In the genomic region with DNA sequence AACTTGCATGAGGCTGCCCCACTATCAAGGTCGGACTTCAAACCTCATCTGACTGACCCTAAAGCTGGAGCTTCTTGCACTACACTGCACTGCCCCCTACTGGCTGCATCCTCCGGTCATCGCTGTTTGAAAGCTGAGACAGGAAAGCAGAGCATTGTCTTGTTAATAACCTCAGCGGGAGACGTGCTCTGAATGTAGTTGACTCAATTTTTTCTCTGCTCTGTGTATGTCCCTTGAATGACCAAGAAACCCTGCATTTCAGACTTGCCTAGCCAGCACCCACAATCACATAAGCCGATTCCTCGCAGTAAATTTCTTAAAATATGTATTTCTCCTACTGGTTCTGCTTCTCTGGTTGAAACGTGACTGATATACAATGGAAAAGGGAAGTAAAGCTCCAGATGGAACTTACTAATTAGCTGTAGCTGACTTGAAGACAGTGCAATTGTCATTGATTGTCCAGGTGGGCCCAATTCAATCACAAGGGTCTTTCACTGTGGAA, we compare ENCODE assay signal across 9 cellular contexts. TPM values are rescaled to one million over a fixed set of nuclear protein-coding genes. Genes with fewer than 3 reads are reported as not detected.
A peak's percentile ranks its signal among the peaks of the same experiment; 100 is the strongest.
DNase-seq lines count a peak whose midpoint lies in the region; ATAC-seq and TF ChIP-seq lines count a peak whose summit lies in the region.
"Had no signal": no experiment of that assay in that cellular context is flagged by ENCODE, and none has a peak within 500 bp of the region (broad histone marks: within the 10 kb centered on the region; RNA-seq: fewer than 3 reads in every experiment).

No MANE protein-coding gene starts in this region.

- H3K27ac Mint-ChIP-seq in activated T-helper 17 cell treated with anti-CD3 and anti-CD28 coated beads, Interleukin-2, amount 50 U/mL, for 72 hours, result no peak overlapping the region
- H3K27ac Mint-ChIP-seq: stimulated activated naive CD8-positive, alpha-beta T cell treated with anti-CD3 and anti-CD28 coated beads, Interleukin-15, Interleukin-2, amounts not matched to agents 100 ng/mL and 50 ng/mL, for 24 hours had no signal

- H3K79me2 ChIP-seq in Loucy (ENCODE audit: insufficient read depth, low read length), result no peaks in the 10 kb centered on the region

- no peaks in the 10 kb centered on the region for H3K4me1 Mint-ChIP-seq in activated T-helper 17 cell treated with anti-CD3 and anti-CD28 coated beads, Interleukin-2, amount 50 U/mL, for 72 hours

- no peaks in the 10 kb centered on the region for H4K20me1 ChIP-seq in Loucy (ENCODE audit: insufficient read depth, low read length, poor library complexity, severe bottlenecking)

- H3K27ac ChIP-seq in RWPE2 (ENCODE audit: poor library complexity, severe bottlenecking), result no peak overlapping the region
- no peak overlapping the region for H3K27ac ChIP-seq in thyroid gland

- H3K9me3 Mint-ChIP-seq in activated T-helper 17 cell treated with anti-CD3 and anti-CD28 coated beads, Interleukin-2, amount 50 U/mL, for 72 hours, result no peaks in the 10 kb centered on the region
- H3K9me3 Mint-ChIP-seq: stimulated activated naive CD8-positive, alpha-beta T cell treated with anti-CD3 and anti-CD28 coated beads, Interleukin-15, Interleukin-2, amounts not matched to agents 100 ng/mL and 50 ng/mL, for 24 hours had no signal

- no peaks in the 10 kb centered on the region for H3K36me3 ChIP-seq in Loucy (ENCODE audit: insufficient read depth, low read length)
- no peaks in the 10 kb centered on the region; the same call in 1 of the 2 replicates for H3K36me3 ChIP-seq in RWPE2 (ENCODE audit: low read depth)
- H3K36me3 ChIP-seq in thyroid gland, result no peaks in the 10 kb centered on the region

- no peaks in the 10 kb centered on the region for H3F3A ChIP-seq in Loucy (ENCODE audit: low read depth)

- H3K9ac ChIP-seq in Loucy (ENCODE audit: low read depth, low read length, poor library complexity, severe bottlenecking), result no peak overlapping the region

- 12 to 20% methylated on average over 8 of the region's 8 CpGs for WGBS in thyroid gland, 2 donors

- DNase-seq in EH (ENCODE audit: low read depth), result peak; percentile 83
- peak; percentile 74 for DNase-seq in H4 (ENCODE audit: low spot score)
- DNase-seq in RWPE2 (ENCODE audit: low spot score), result peak; percentile 81
- DNase-seq in foreskin melanocyte, result peak; percentile 74
- peak; percentile 100 for DNase-seq in omental fat pad (ENCODE audit: low spot score)
- DNase-seq in thyroid gland, result peak; percentile 83 to 89

- no peaks in the 10 kb centered on the region for H3K4me1 ChIP-seq in Loucy (ENCODE audit: insufficient read depth, low read length, poor library complexity, severe bottlenecking)
- no peaks in the 10 kb centered on the region for H3K4me1 ChIP-seq in RWPE2 (ENCODE audit: insufficient read depth, poor library complexity, severe bottlenecking)
- no peaks in the 10 kb centered on the region for H3K4me1 ChIP-seq in thyroid gland

- no peaks in the 10 kb centered on the region for H3K27me3 ChIP-seq in Loucy (ENCODE audit: insufficient read depth, low read length, poor library complexity, severe bottlenecking)
- H3K27me3 ChIP-seq in RWPE2 (ENCODE audit: insufficient read depth, poor library complexity, severe bottlenecking), result peaks cover 3% of the 10 kb centered on the region
- H3K27me3 ChIP-seq in thyroid gland, result no peaks in the 10 kb centered on the region

- peak overlapping the region; percentile 94 for H2AFZ ChIP-seq in Loucy (ENCODE audit: low read length)

- TF ChIP-seq POLR2A in thyroid gland (IDR thresholded peaks at IDR 0.05), result no peak

- intact Hi-C loops in thyroid gland (cut with DNase I), result loop anchor here (10.0 kb wide), 1 partner anchor 352 kb away; no protein-coding TSS in a partner anchor

- peak; percentile 98 for TF ChIP-seq CTCF in Loucy (conservative IDR thresholded peaks at IDR 0.05; ENCODE audit: low read length)
- peak; percentile 96 for TF ChIP-seq CTCF in RWPE2 (IDR thresholded peaks at IDR 0.05; ENCODE audit: poor library complexity, severe bottlenecking)
- TF ChIP-seq CTCF in omental fat pad (IDR thresholded peaks at IDR 0.05), result peak in 2 of 3 donors; percentile 77 to 90
- peak; percentile 43 to 86 (median 69) for TF ChIP-seq CTCF in thyroid gland (IDR thresholded peaks at IDR 0.05)

- H3K9me2 ChIP-seq in Loucy (replicated peaks; ENCODE audit: low read depth, low read length), result no peaks in the 10 kb centered on the region

- H3K9me3 ChIP-seq in Loucy (ENCODE audit: insufficient read depth, low read depth, low read length) (no peaks in the 10 kb centered on the region), RWPE2 (ENCODE audit: severe bottlenecking) (no peaks in the 10 kb centered on the region), thyroid gland (no peaks in the 10 kb centered on the region)

- ATAC-seq in RWPE2 (ENCODE audit: low read depth) (peak; percentile 77), omental fat pad (ENCODE audit: low FRiP score) (peak; percentile 82)
- ATAC-seq in activated T-helper 17 cell treated with anti-CD3 and anti-CD28 coated beads, Interleukin-2, amount 50 U/mL, for 72 hours (replicated peaks), result peak; percentile 62

- H3K27me3 Mint-ChIP-seq in activated T-helper 17 cell treated with anti-CD3 and anti-CD28 coated beads, Interleukin-2, amount 50 U/mL, for 72 hours, result peaks cover 22% of the 10 kb centered on the region

- H3K4me2 ChIP-seq in Loucy (ENCODE audit: low read depth, low read length, poor library complexity, severe bottlenecking), result peak overlapping the region; percentile 66

- no peaks in the 10 kb centered on the region for H3K36me3 Mint-ChIP-seq in activated T-helper 17 cell treated with anti-CD3 and anti-CD28 coated beads, Interleukin-2, amount 50 U/mL, for 72 hours (ENCODE audit: low read depth)

- H3K4me3 Mint-ChIP-seq in activated T-helper 17 cell treated with anti-CD3 and anti-CD28 coated beads, Interleukin-2, amount 50 U/mL, for 72 hours, result no peak overlapping the region
- H3K4me3 Mint-ChIP-seq: stimulated activated naive CD8-positive, alpha-beta T cell treated with anti-CD3 and anti-CD28 coated beads, Interleukin-15, Interleukin-2, amounts not matched to agents 100 ng/mL and 50 ng/mL, for 24 hours had no signal

- peak overlapping the region; percentile 26 for H3K4me3 ChIP-seq in Loucy (ENCODE audit: low read length, poor library complexity, severe bottlenecking)
- no peak overlapping the region for H3K4me3 ChIP-seq in RWPE2 (ENCODE audit: severe bottlenecking)
- no peak overlapping the region for H3K4me3 ChIP-seq in thyroid gland (replicated peaks in 1 of 3)

RNA-seq across cellular contexts. Expression of a gene that starts 27.8 kb away (rescaled TPM):
- total RNA-seq in H4 (2014; rRNA removed; shearing (Covaris generic)), result not detected in 2 replicates
- not detected for total RNA-seq in activated T-helper 17 cell treated with anti-CD3 and anti-CD28 coated beads, Interleukin-2, amount 50 U/mL, for 72 hours
- total RNA-seq in omental fat pad (10 to 100 TPM in 1 of 4 donors, 1 to 10 TPM in 3; 5.8 to 13.7 (median 7.1) TPM), thyroid gland (1 to 10 TPM in 1 of 4 donors, under 1 TPM in 1, not detected in 2; 0.20 to 1.4 TPM)

RNA-seq across cellular contexts. Expression of a gene that starts 36.3 kb away (rescaled TPM):
- total RNA-seq in H4 (2014; rRNA removed; shearing (Covaris generic)), result 32.3 and 52.0 TPM in 2 replicates
- total RNA-seq in activated T-helper 17 cell treated with anti-CD3 and anti-CD28 coated beads, Interleukin-2, amount 50 U/mL, for 72 hours, result 10 to 100 TPM; 14.7 to 25.8 TPM
- total RNA-seq in omental fat pad (10 to 100 TPM; 10.1 to 18.6 (median 12.3) TPM), thyroid gland (10 to 100 TPM; 12.1 to 57.9 (median 17.0) TPM)
